In the genomic region with DNA sequence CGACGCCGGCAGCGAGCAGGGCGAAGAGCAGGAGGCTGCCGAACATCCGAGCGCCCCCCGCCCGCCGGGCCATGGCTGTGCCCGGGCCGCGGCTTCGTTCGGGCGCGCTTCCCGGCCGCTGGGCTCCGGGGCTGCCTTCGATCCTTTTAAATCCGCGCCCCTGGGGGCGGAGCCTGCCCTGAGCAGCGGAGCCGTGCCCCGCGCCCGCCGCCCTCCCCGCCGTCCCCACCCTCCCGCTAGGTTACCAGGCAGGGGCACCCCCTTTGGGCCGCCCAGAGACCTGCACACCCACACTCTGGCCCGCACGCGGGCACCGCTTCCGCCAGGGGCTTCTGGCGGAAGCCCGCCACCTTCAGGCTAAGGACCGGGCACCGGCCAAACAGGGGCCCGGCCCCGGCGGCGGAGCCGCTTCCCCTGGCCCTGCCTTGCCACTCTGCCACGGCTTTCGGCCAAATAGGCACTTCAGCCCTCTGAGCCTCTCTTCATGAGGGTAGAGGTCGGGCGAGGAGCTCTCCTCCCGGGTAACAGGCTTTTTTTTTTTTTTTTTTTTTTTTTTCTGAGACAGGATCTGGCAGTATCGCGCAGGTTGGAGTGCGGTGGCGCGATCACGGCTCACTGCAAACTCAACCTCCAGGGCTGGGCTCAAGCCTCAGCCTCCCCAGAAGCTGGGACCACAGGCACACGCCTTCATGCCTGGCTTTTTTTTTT, we compare ENCODE assay signal across 8 cellular contexts. TPM values are rescaled to one million over a fixed set of nuclear protein-coding genes. Genes with fewer than 3 reads are reported as not detected.
DNase-seq lines count a peak whose midpoint lies in the region; ATAC-seq, FAIRE-seq and TF ChIP-seq lines count a peak whose summit lies in the region.

A gene with protein sequence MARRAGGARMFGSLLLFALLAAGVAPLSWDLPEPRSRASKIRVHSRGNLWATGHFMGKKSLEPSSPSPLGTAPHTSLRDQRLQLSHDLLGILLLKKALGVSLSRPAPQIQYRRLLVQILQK (minus strand): TSS at position 120 of the 708 bp plus-strand sequence. CDS start 47 bp downstream, at position 73.

- under 1% methylated on average over 25 of the region's 61 CpGs for WGBS in esophagus muscularis mucosa

- TF ChIP-seq CTCF in D721Med (IDR thresholded peaks at IDR 0.05; ENCODE audit: insufficient read depth, missing control alignments) (peak; percentile 16), esophagus muscularis mucosa (IDR thresholded peaks at IDR 0.05) (peak; percentile 68 to 80 (median 71))

- H3K9me3 ChIP-seq in esophagus muscularis mucosa (no peaks in the 10 kb centered on the region), muscle layer of duodenum (ENCODE audit: control insufficient read depth in 1 of 2, low read length in 2 of 2) (no peaks in the 10 kb centered on the region)

- H3K27me3 Mint-ChIP-seq in activated T-cell treated with anti-CD3 and anti-CD28 coated beads, Interleukin-2, amount 50 U/mL, for 4 hours (ENCODE audit: low read depth) = no peaks in the 10 kb centered on the region

- H3K4me1 Mint-ChIP-seq in activated T-cell treated with anti-CD3 and anti-CD28 coated beads, Interleukin-2, amount 50 U/mL, for 4 hours (ENCODE audit: low read depth) = peaks cover 31% of the 10 kb centered on the region

- H3K27ac ChIP-seq in esophagus muscularis mucosa (replicated peaks in 1 of 4) = peak within 1 kb of the TSS; percentile 83 to 90 (median 88)
- peak within 1 kb of the TSS; percentile 63 for H3K27ac ChIP-seq in muscle layer of duodenum (ENCODE audit: low read length)

- H3K36me3 ChIP-seq in esophagus muscularis mucosa (peaks cover 0 to 4% (median 0%) of the 10 kb centered on the region in 4 donors), muscle layer of duodenum (ENCODE audit: control insufficient read depth in 1 of 2, insufficient read depth in 2 of 2, low read length in 2 of 2) (no peaks in the 10 kb centered on the region)

- peak within 1 kb of the TSS; percentile 80 for H3K4me3 Mint-ChIP-seq in activated T-cell treated with anti-CD3 and anti-CD28 coated beads, Interleukin-2, amount 50 U/mL, for 4 hours

- no peak for TF ChIP-seq POLR2A in esophagus muscularis mucosa (IDR thresholded peaks at IDR 0.05; ENCODE audit: low read depth)

- no peaks in the 10 kb centered on the region for H3K36me3 Mint-ChIP-seq in activated T-cell treated with anti-CD3 and anti-CD28 coated beads, Interleukin-2, amount 50 U/mL, for 4 hours (ENCODE audit: insufficient read depth)

- ATAC-seq in GM21390 (IDR thresholded peaks at IDR 0.05; ENCODE audit: unreplicated experiment) = peak; percentile 54
- peak; percentile 72 to 77 for ATAC-seq in activated T-cell treated with anti-CD3 and anti-CD28 coated beads, Interleukin-2, amount 50 U/mL, for 4 hours

- H3K4me1 ChIP-seq in esophagus muscularis mucosa = peaks cover 21 to 38% (median 31%) of the 10 kb centered on the region in 4 donors
- peaks cover 5 to 18% of the 10 kb centered on the region in 2 donors for H3K4me1 ChIP-seq in muscle layer of duodenum (ENCODE audit: control insufficient read depth in 1 of 2, insufficient read depth in 2 of 2, low read length in 2 of 2)

- peak; percentile 95 for DNase-seq in D721Med (ENCODE audit: insufficient read length, low spot score)
- DNase-seq in HuH-7 (ENCODE audit: low spot score) = peak; percentile 98
- DNase-seq in OCI-M1 (lab: John Stamatoyannopoulos, UW) = peak; percentile 88
- peak; percentile 72 for DNase-seq in activated T-cell treated with anti-CD3 and anti-CD28 coated beads, Interleukin-2, amount 50 U/mL, for 4 hours
- DNase-seq in esophagus muscularis mucosa (ENCODE audit: extremely low spot score) = no peak
- peak; percentile 69 to 82 for DNase-seq in stimulated activated CD8-positive, alpha-beta memory T cell treated with anti-CD3 and anti-CD28 coated beads, Interleukin-7, amount 100 ng/mL, for 4 hours (ENCODE audit: low read depth in 2 of 2)

- H3K27me3 ChIP-seq in esophagus muscularis mucosa (no peaks in the 10 kb centered on the region), muscle layer of duodenum (ENCODE audit: low read depth, low read length) (no peaks in the 10 kb centered on the region)

- intact Hi-C loops in esophagus muscularis mucosa (cut with DNase I) = loop anchor here (2.0 to 5.0 kb wide), 3 partner anchors 57 to 89 kb away; partner anchors contain the start of genes SEC11A, ZNF592 and ZSCAN2

- TF ChIP-seq EP300 in esophagus muscularis mucosa (IDR thresholded peaks at IDR 0.05) = no peak

- H3K4me3 ChIP-seq in esophagus muscularis mucosa = peak within 1 kb of the TSS; percentile 62 to 79 (median 73)
- peak within 1 kb of the TSS; percentile 52 to 67 for H3K4me3 ChIP-seq in muscle layer of duodenum (ENCODE audit: low read depth in 1 of 2, low read length in 2 of 2)

- no peaks in the 10 kb centered on the region for H3K9me3 Mint-ChIP-seq in activated T-cell treated with anti-CD3 and anti-CD28 coated beads, Interleukin-2, amount 50 U/mL, for 4 hours

- FAIRE-seq in D721Med (lab: Jason Lieb, UNC) = no peak

RNA-seq across cellular contexts. Expression of the gene that starts here (rescaled TPM):
- 10 to 100 TPM in 1 of 3 donors, 1 to 10 TPM in 2; 9.1 to 12.0 (median 9.3) TPM for total RNA-seq in activated T-cell treated with anti-CD3 and anti-CD28 coated beads, Interleukin-2, amount 50 U/mL, for 4 hours
- total RNA-seq in esophagus muscularis mucosa = 1 to 10 TPM; 3.6 to 7.4 (median 5.1) TPM
